ENCODE assay signal across 14 cellular contexts in genomic region chr14:59004012-59004411, GRCh38.
DNase-seq lines count a peak whose midpoint lies in the region; ATAC-seq and TF ChIP-seq lines count a peak whose summit lies in the region.
"Had no signal": no experiment of that assay in that cellular context is flagged by ENCODE, and none has a peak within 500 bp of the region (broad histone marks: within the 10 kb centered on the region; RNA-seq: fewer than 3 reads in every experiment).

No MANE protein-coding gene starts in this region.

- in situ Hi-C loops in G401 (cut with HindIII; ENCODE audit: low sequenced_read_pairs) = no loop called here
- in situ Hi-C loops in astrocyte of the spinal cord (cut with HindIII; ENCODE audit: low sequenced_read_pairs) = no loop called here

- no peaks in the 10 kb centered on the region for H3K4me1 ChIP-seq in A673 (ENCODE audit: insufficient read depth, low read length, poor library complexity, severe bottlenecking)
- H3K4me1 ChIP-seq: SJCRH30 had no signal

- DNase-seq in A673 (ENCODE audit: low spot score) (peak; percentile 4), G401 (ENCODE audit: low spot score) (peak; percentile 30), astrocyte of the spinal cord (ENCODE audit: low read depth, low spot score) (no peak), foreskin fibroblast (peak in 1 of 2 donors; percentile 8), T-helper 2 cell (no peak), ureter (ENCODE audit: low spot score) (no peak)
- DNase-seq: activated CD4-positive, alpha-beta T cell treated with anti-CD3 and anti-CD28 coated beads, Interleukin-2, amount 50 U/mL, for 48 hours; activated T-cell treated with anti-CD3 and anti-CD28 coated beads, Interleukin-2, amount 50 U/mL, for 48 hours; DND-41; NCI-H2227 treated with DMSO at 0.1 percent for 48 hours; SJCRH30 had no signal

- POLR2A ChIA-PET in A673 (lab: Charles Lee; ENCODE audit: low non-redundant PET) = no interaction called here

- H3K27ac ChIP-seq in A673 (ENCODE audit: low read depth, low read length, poor library complexity, severe bottlenecking) = no peak overlapping the region
- H3K27ac ChIP-seq: SJCRH30 had no signal

- intact Hi-C loops in A673 (cut with micrococcal nuclease; ENCODE audit: unreplicated experiment) = no loop called here

- CTCF ChIA-PET in A673 (lab: Charles Lee) = interaction anchor here (0.7 to 1.1 kb wide), 2 partner anchors 367 to 503 kb away, joined by 3 to 5 read pairs; no protein-coding TSS in a partner anchor

- H3K36me3 ChIP-seq in A673 (ENCODE audit: insufficient read depth, low read length, poor library complexity, severe bottlenecking) = no peaks in the 10 kb centered on the region
- H3K36me3 ChIP-seq: SJCRH30 had no signal

- H3K27me3 ChIP-seq in A673 (replicated peaks; ENCODE audit: insufficient read depth, low read depth, low read length, poor library complexity) = no peaks in the 10 kb centered on the region
- H3K27me3 ChIP-seq: SJCRH30 had no signal

- TF ChIP-seq CTCF in A673 (conservative IDR thresholded peaks at IDR 0.05; ENCODE audit: low read depth, low read length) (peak; percentile 37; the same call in 1 of the 2 replicates), astrocyte of the spinal cord (IDR thresholded peaks at IDR 0.05; ENCODE audit: low read depth, low read length) (peak; percentile 33), foreskin fibroblast (IDR thresholded peaks at IDR 0.05; ENCODE audit: low read depth, low read length) (peak; percentile 25)

- BruUV-seq in A673 (replicated peaks; lab: Mats Ljungman, UMichigan) = no TSS peak

- ATAC-seq in GM19328 (IDR thresholded peaks at IDR 0.05; ENCODE audit: unreplicated experiment) = no peak
- no peak for ATAC-seq in HG03571 (IDR thresholded peaks at IDR 0.05; ENCODE audit: unreplicated experiment)
- ATAC-seq: stimulated activated effector memory CD8-positive, alpha-beta T cell treated with anti-CD3 and anti-CD28 coated beads, Interleukin-12 subunit alpha, Interleukin-12 subunit beta, amount 100 ng/mL, for 72 hours had no signal

- H3K4me3 ChIP-seq in A673 (ENCODE audit: low read depth, low read length, poor library complexity, severe bottlenecking) (no peak overlapping the region), astrocyte of the spinal cord (ENCODE audit: low read depth, low read length) (no peak overlapping the region), foreskin fibroblast (ENCODE audit: low read depth in 1 of 2, low read length in 2 of 2) (no peak overlapping the region)
- H3K4me3 ChIP-seq: SJCRH30 had no signal

- H3K9me3 ChIP-seq in A673 (ENCODE audit: low read depth, low read length, poor library complexity, severe bottlenecking) = no peaks in the 10 kb centered on the region

Comparison
In these comparisons a context has a peak if more than half of its experiments do, and no peak if none do; other contexts are left out.
1. DNase-seq: peak in A673 (single experiment) and G401 (single experiment); none in astrocyte of the spinal cord (single experiment), T-helper 2 cell (0 of 5) and ureter (single experiment).
2. Peak in every context shown above with its lines, with median percentiles within 50 percentile points of each other: CTCF ChIP-seq.